8 cellular contexts compared by ENCODE assay signal in genomic region chr14:39107624-39108023, GRCh38. TPM values are rescaled to one million over a fixed set of nuclear protein-coding genes. Genes with fewer than 3 reads are reported as not detected.
A peak's percentile ranks its signal among the peaks of the same experiment; 100 is the strongest.
DNase-seq lines count a peak whose midpoint lies in the region; ATAC-seq and TF ChIP-seq lines count a peak whose summit lies in the region.

No MANE protein-coding gene starts in this region.

- H3K4me3 ChIP-seq in fibroblast of villous mesenchyme (ENCODE audit: low read depth, low read length), result no peak overlapping the region

- no peak for DNase-seq in activated CD4-positive, alpha-beta memory T cell treated with anti-CD3 and anti-CD28 coated beads for 36 hours
- DNase-seq in activated CD4-positive, alpha-beta memory T cell treated with anti-CD3 and anti-CD28 coated beads, Interleukin-2, amount 10 ng/mL, durations not matched to agents 7 days and 5 days, result no peak
- DNase-seq in HT1080 (ENCODE audit: low read depth), result peak; percentile 36
- peak; percentile 33 for DNase-seq in RPMI7951 (ENCODE audit: low read depth)
- peak; percentile 45 for DNase-seq in fibroblast of villous mesenchyme (ENCODE audit: low read depth)
- DNase-seq in activated effector memory CD4-positive, alpha-beta T cell treated with anti-CD3 and anti-CD28 coated beads, Interleukin-2, amount 50 U/mL, for 16 hours, result no peak
- DNase-seq in activated CD4-positive, CD25-positive, alpha-beta regulatory T cell treated with anti-CD3 and anti-CD28 coated beads, Interleukin-2, amount 50 U/mL, for 72 hours, result no peak

- no peak overlapping the region for H3K4me3 Mint-ChIP-seq in activated CD4-positive, alpha-beta memory T cell treated with anti-CD3 and anti-CD28 coated beads for 36 hours
- no peak overlapping the region for H3K4me3 Mint-ChIP-seq in activated CD4-positive, alpha-beta memory T cell treated with anti-CD3 and anti-CD28 coated beads, Interleukin-2, amount 10 ng/mL, durations not matched to agents 7 days and 5 days

- H3K27me3 Mint-ChIP-seq in activated CD4-positive, alpha-beta memory T cell treated with anti-CD3 and anti-CD28 coated beads for 36 hours, result no peaks in the 10 kb centered on the region
- no peaks in the 10 kb centered on the region for H3K27me3 Mint-ChIP-seq in activated CD4-positive, alpha-beta memory T cell treated with anti-CD3 and anti-CD28 coated beads, Interleukin-2, amount 10 ng/mL, durations not matched to agents 7 days and 5 days

- peaks cover 23% of the 10 kb centered on the region for H3K4me1 Mint-ChIP-seq in activated CD4-positive, alpha-beta memory T cell treated with anti-CD3 and anti-CD28 coated beads for 36 hours (ENCODE audit: low read depth)
- H3K4me1 Mint-ChIP-seq in activated CD4-positive, alpha-beta memory T cell treated with anti-CD3 and anti-CD28 coated beads, Interleukin-2, amount 10 ng/mL, durations not matched to agents 7 days and 5 days, result peaks cover 26% of the 10 kb centered on the region

- peak; percentile 51 for TF ChIP-seq CTCF in fibroblast of villous mesenchyme (IDR thresholded peaks at IDR 0.05; ENCODE audit: insufficient read depth, low read depth, low read length)

- intact Hi-C loops in activated CD4-positive, alpha-beta memory T cell treated with anti-CD3 and anti-CD28 coated beads for 36 hours (cut with micrococcal nuclease), result loop anchor here (1.0 kb wide), 3 partner anchors 122 to 324 kb away; no protein-coding TSS in a partner anchor

- no peaks in the 10 kb centered on the region for H3K9me3 Mint-ChIP-seq in activated CD4-positive, alpha-beta memory T cell treated with anti-CD3 and anti-CD28 coated beads for 36 hours
- H3K9me3 Mint-ChIP-seq in activated CD4-positive, alpha-beta memory T cell treated with anti-CD3 and anti-CD28 coated beads, Interleukin-2, amount 10 ng/mL, durations not matched to agents 7 days and 5 days, result no peaks in the 10 kb centered on the region

- CTCF ChIA-PET in activated CD4-positive, alpha-beta memory T cell treated with anti-CD3 and anti-CD28 coated beads for 36 hours (lab: Charles Lee), result interaction anchor here (0.6 to 1.4 kb wide), 5 partner anchors 9 to 324 kb away, joined by 3 to 4 read pairs (median 3); partner anchors contain the start of gene FBXO33
- CTCF ChIA-PET in activated CD4-positive, alpha-beta memory T cell treated with anti-CD3 and anti-CD28 coated beads, Interleukin-2, amount 10 ng/mL, durations not matched to agents 7 days and 5 days (lab: Charles Lee), result interaction anchor here (1.0 to 2.4 kb wide), 5 partner anchors 10 to 324 kb away, joined by 3 to 9 read pairs (median 6); partner anchors contain the start of genes FBXO33 and TRAPPC6B

- peak overlapping the region; percentile 43 for H3K27ac Mint-ChIP-seq in activated CD4-positive, alpha-beta memory T cell treated with anti-CD3 and anti-CD28 coated beads for 36 hours
- no peak overlapping the region for H3K27ac Mint-ChIP-seq in activated CD4-positive, alpha-beta memory T cell treated with anti-CD3 and anti-CD28 coated beads, Interleukin-2, amount 10 ng/mL, durations not matched to agents 7 days and 5 days

- no peaks in the 10 kb centered on the region for H3K36me3 Mint-ChIP-seq in activated CD4-positive, alpha-beta memory T cell treated with anti-CD3 and anti-CD28 coated beads for 36 hours
- peaks cover 4% of the 10 kb centered on the region for H3K36me3 Mint-ChIP-seq in activated CD4-positive, alpha-beta memory T cell treated with anti-CD3 and anti-CD28 coated beads, Interleukin-2, amount 10 ng/mL, durations not matched to agents 7 days and 5 days (ENCODE audit: low read depth)

- no peak for ATAC-seq in GM21786 (IDR thresholded peaks at IDR 0.05; ENCODE audit: unreplicated experiment)

- POLR2A ChIA-PET in activated CD4-positive, alpha-beta memory T cell treated with anti-CD3 and anti-CD28 coated beads for 36 hours (lab: Charles Lee), result no interaction called here
- POLR2A ChIA-PET in activated CD4-positive, alpha-beta memory T cell treated with anti-CD3 and anti-CD28 coated beads, Interleukin-2, amount 10 ng/mL, durations not matched to agents 7 days and 5 days (lab: Charles Lee), result interaction anchor here (2.1 kb wide), 1 partner anchor 63 kb away, joined by 7 read pairs; the partner anchor contains the start of gene TRAPPC6B

RNA-seq across cellular contexts. Expression of gene SEC23A, which starts 4.6 kb away (rescaled TPM):
- 10 to 100 TPM; 52.4 to 54.9 TPM for total RNA-seq in activated CD4-positive, alpha-beta memory T cell treated with anti-CD3 and anti-CD28 coated beads for 36 hours
- total RNA-seq in activated CD4-positive, alpha-beta memory T cell treated with anti-CD3 and anti-CD28 coated beads, Interleukin-2, amount 10 ng/mL, durations not matched to agents 7 days and 5 days, result 10 to 100 TPM; 59.7 to 69.0 TPM
- total RNA-seq in HT1080 (2014; rRNA removed; shearing (Covaris generic)), result 95.6 and 108 TPM in 2 replicates
- 54.1 and 68.1 TPM in 2 replicates for polyA plus RNA-seq in HT1080 (2015; cell fraction: cytosol; rRNA removed)
- polyA plus RNA-seq in HT1080 (2015; cell fraction: nucleus; rRNA removed), result 62.1 and 63.4 TPM in 2 replicates
- total RNA-seq in RPMI7951 (2014; rRNA removed; shearing (Covaris generic)), result 136 and 159 TPM in 2 replicates
- 440 and 548 TPM in 2 replicates for total RNA-seq in fibroblast of villous mesenchyme

RNA-seq across cellular contexts. Expression of gene GEMIN2, which starts 6.5 kb away (rescaled TPM):
- 10 to 100 TPM; 17.2 to 18.8 TPM for total RNA-seq in activated CD4-positive, alpha-beta memory T cell treated with anti-CD3 and anti-CD28 coated beads for 36 hours
- 10 to 100 TPM; 18.3 to 22.4 TPM for total RNA-seq in activated CD4-positive, alpha-beta memory T cell treated with anti-CD3 and anti-CD28 coated beads, Interleukin-2, amount 10 ng/mL, durations not matched to agents 7 days and 5 days
- total RNA-seq in HT1080 (2014; rRNA removed; shearing (Covaris generic)), result 34.5 and 36.2 TPM in 2 replicates
- polyA plus RNA-seq in HT1080 (2015; cell fraction: cytosol; rRNA removed), result 23.2 and 29.0 TPM in 2 replicates
- 36.6 and 37.7 TPM in 2 replicates for polyA plus RNA-seq in HT1080 (2015; cell fraction: nucleus; rRNA removed)
- total RNA-seq in RPMI7951 (2014; rRNA removed; shearing (Covaris generic)), result 57.0 and 72.8 TPM in 2 replicates
- total RNA-seq in fibroblast of villous mesenchyme, result 34.5 and 35.4 TPM in 2 replicates

Comparison
In these comparisons a context has a peak if more than half of its experiments do, and no peak if none do; other contexts are left out.
1. DNase-seq: peak in HT1080 (single experiment), RPMI7951 (single experiment) and fibroblast of villous mesenchyme (single experiment); none in activated CD4-positive, alpha-beta memory T cell treated with anti-CD3 and anti-CD28 coated beads for 36 hours (single experiment), activated CD4-positive, alpha-beta memory T cell treated with anti-CD3 and anti-CD28 coated beads, Interleukin-2, amount 10 ng/mL, durations not matched to agents 7 days and 5 days (single experiment), activated effector memory CD4-positive, alpha-beta T cell treated with anti-CD3 and anti-CD28 coated beads, Interleukin-2, amount 50 U/mL, for 16 hours (single experiment) and activated CD4-positive, CD25-positive, alpha-beta regulatory T cell treated with anti-CD3 and anti-CD28 coated beads, Interleukin-2, amount 50 U/mL, for 72 hours (single experiment).